In the genomic region with DNA sequence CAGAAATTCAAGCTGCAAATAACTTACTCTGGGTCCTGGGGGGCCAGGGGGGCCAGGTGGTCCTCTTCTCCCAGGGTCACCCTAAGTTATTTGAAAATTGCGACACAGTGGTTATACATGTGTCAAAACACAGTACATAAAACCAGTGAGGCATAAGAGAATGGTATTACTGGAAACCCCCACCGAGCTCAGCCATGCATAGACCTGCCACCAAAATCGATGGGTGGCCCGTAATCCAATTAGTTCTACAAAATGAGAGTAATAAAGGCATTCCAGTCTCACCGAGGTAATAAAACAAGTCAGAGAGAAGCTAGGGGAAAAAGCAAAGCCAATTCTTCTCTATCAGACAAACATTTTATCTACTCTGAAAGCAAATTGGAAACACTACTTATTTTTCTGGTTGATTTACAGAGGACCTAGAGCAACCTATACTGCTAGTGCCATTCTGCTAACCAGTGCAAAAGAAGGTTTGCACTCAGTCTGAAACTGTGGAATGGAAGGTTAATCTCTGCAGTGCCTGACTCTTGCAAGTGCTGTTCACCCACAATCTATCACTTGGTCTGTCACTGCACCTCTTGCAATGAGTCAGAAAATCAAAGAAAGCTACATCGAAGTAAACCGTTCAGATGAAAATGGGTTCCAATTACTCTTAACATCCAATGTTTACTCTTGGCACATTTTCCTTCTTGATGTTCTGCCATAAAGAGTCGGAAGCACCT, we compare ENCODE assay signal across 1 cellular context.
TF ChIP-seq lines count a peak whose summit lies in the region.

No MANE protein-coding gene starts in this region.

TF ChIP-seq in K562, 482 proteins besides CTCF, POLR2A, EP300 and RAD21:
- TF ChIP-seq, protein P1, sequence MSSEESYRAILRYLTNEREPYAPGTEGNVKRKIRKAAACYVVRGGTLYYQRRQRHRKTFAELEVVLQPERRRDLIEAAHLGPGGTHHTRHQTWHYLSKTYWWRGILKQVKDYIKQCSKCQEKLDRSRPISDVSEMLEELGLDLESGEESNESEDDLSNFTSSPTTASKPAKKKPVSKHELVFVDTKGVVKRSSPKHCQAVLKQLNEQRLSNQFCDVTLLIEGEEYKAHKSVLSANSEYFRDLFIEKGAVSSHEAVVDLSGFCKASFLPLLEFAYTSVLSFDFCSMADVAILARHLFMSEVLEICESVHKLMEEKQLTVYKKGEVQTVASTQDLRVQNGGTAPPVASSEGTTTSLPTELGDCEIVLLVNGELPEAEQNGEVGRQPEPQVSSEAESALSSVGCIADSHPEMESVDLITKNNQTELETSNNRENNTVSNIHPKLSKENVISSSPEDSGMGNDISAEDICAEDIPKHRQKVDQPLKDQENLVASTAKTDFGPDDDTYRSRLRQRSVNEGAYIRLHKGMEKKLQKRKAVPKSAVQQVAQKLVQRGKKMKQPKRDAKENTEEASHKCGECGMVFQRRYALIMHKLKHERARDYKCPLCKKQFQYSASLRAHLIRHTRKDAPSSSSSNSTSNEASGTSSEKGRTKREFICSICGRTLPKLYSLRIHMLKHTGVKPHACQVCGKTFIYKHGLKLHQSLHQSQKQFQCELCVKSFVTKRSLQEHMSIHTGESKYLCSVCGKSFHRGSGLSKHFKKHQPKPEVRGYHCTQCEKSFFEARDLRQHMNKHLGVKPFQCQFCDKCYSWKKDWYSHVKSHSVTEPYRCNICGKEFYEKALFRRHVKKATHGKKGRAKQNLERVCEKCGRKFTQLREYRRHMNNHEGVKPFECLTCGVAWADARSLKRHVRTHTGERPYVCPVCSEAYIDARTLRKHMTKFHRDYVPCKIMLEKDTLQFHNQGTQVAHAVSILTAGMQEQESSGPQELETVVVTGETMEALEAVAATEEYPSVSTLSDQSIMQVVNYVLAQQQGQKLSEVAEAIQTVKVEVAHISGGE (CRISPR knock-in tag; IDR thresholded peaks at IDR 0.05): no peak
- TF ChIP-seq U2AF1 (optimal IDR thresholded peaks at IDR 0.05; ENCODE audit: low read depth, low read length) (no peak), ADNP (tag; IDR thresholded peaks at IDR 0.05) (no peak), CHCHD3 (CRISPR knock-in tag; IDR thresholded peaks at IDR 0.05) (no peak), JUNB (CRISPR knock-in tag; conservative IDR thresholded peaks at IDR 0.05) (no peak), ZKSCAN1 (IDR thresholded peaks at IDR 0.05; ENCODE audit: low read depth, low read length) (no peak), MYC (IDR thresholded peaks at IDR 0.05; ENCODE audit: low read depth, low read length) (no peak), MYC (CRISPR knock-in tag; IDR thresholded peaks at IDR 0.05; ENCODE audit: borderline replicate concordance, low read depth) (no peak), ZNF324 (CRISPR knock-in tag; IDR thresholded peaks at IDR 0.05) (no peak), CC2D1A (IDR thresholded peaks at IDR 0.05) (no peak), PPARD (CRISPR knock-in tag; IDR thresholded peaks at IDR 0.05) (no peak), NR2C2 (CRISPR knock-in tag; IDR thresholded peaks at IDR 0.05) (no peak), NR2C2 (tag; IDR thresholded peaks at IDR 0.05) (no peak), MEIS2 (IDR thresholded peaks at IDR 0.05; ENCODE audit: partially characterized antibody) (no peak), SNRNP70 (optimal IDR thresholded peaks at IDR 0.05; ENCODE audit: low read depth, low read length) (no peak), HMGN3 (IDR thresholded peaks at IDR 0.05; ENCODE audit: borderline replicate concordance, extremely low read depth, insufficient read length, low read depth, low read length) (no peak), FOXK1 (CRISPR knock-in tag; IDR thresholded peaks at IDR 0.05; ENCODE audit: borderline replicate concordance) (no peak)
- TF ChIP-seq, protein P2, sequence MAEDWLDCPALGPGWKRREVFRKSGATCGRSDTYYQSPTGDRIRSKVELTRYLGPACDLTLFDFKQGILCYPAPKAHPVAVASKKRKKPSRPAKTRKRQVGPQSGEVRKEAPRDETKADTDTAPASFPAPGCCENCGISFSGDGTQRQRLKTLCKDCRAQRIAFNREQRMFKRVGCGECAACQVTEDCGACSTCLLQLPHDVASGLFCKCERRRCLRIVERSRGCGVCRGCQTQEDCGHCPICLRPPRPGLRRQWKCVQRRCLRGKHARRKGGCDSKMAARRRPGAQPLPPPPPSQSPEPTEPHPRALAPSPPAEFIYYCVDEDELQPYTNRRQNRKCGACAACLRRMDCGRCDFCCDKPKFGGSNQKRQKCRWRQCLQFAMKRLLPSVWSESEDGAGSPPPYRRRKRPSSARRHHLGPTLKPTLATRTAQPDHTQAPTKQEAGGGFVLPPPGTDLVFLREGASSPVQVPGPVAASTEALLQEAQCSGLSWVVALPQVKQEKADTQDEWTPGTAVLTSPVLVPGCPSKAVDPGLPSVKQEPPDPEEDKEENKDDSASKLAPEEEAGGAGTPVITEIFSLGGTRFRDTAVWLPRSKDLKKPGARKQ (CRISPR knock-in tag; IDR thresholded peaks at IDR 0.05): no peak
- TF ChIP-seq, protein P3, sequence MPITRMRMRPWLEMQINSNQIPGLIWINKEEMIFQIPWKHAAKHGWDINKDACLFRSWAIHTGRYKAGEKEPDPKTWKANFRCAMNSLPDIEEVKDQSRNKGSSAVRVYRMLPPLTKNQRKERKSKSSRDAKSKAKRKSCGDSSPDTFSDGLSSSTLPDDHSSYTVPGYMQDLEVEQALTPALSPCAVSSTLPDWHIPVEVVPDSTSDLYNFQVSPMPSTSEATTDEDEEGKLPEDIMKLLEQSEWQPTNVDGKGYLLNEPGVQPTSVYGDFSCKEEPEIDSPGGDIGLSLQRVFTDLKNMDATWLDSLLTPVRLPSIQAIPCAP (CRISPR knock-in tag; IDR thresholded peaks at IDR 0.05; ENCODE audit: borderline replicate concordance): no peak
- TF ChIP-seq, protein P4, sequence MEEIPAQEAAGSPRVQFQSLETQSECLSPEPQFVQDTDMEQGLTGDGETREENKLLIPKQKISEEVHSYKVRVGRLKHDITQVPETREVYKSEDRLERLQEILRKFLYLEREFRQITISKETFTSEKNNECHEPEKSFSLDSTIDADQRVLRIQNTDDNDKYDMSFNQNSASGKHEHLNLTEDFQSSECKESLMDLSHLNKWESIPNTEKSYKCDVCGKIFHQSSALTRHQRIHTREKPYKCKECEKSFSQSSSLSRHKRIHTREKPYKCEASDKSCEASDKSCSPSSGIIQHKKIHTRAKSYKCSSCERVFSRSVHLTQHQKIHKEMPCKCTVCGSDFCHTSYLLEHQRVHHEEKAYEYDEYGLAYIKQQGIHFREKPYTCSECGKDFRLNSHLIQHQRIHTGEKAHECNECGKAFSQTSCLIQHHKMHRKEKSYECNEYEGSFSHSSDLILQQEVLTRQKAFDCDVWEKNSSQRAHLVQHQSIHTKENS (CRISPR knock-in tag; IDR thresholded peaks at IDR 0.05): no peak
- TF ChIP-seq, protein P5, sequence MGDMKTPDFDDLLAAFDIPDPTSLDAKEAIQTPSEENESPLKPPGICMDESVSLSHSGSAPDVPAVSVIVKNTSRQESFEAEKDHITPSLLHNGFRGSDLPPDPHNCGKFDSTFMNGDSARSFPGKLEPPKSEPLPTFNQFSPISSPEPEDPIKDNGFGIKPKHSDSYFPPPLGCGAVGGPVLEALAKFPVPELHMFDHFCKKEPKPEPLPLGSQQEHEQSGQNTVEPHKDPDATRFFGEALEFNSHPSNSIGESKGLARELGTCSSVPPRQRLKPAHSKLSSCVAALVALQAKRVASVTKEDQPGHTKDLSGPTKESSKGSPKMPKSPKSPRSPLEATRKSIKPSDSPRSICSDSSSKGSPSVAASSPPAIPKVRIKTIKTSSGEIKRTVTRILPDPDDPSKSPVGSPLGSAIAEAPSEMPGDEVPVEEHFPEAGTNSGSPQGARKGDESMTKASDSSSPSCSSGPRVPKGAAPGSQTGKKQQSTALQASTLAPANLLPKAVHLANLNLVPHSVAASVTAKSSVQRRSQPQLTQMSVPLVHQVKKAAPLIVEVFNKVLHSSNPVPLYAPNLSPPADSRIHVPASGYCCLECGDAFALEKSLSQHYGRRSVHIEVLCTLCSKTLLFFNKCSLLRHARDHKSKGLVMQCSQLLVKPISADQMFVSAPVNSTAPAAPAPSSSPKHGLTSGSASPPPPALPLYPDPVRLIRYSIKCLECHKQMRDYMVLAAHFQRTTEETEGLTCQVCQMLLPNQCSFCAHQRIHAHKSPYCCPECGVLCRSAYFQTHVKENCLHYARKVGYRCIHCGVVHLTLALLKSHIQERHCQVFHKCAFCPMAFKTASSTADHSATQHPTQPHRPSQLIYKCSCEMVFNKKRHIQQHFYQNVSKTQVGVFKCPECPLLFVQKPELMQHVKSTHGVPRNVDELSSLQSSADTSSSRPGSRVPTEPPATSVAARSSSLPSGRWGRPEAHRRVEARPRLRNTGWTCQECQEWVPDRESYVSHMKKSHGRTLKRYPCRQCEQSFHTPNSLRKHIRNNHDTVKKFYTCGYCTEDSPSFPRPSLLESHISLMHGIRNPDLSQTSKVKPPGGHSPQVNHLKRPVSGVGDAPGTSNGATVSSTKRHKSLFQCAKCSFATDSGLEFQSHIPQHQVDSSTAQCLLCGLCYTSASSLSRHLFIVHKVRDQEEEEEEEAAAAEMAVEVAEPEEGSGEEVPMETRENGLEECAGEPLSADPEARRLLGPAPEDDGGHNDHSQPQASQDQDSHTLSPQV (IDR thresholded peaks at IDR 0.05): no peak
TF ChIP-seq in K562: peak in this region for 0.
